In genomic region chr16:88549671-88550643, GRCh38 we compare ENCODE assay signal across 13 cellular contexts. TPM values are rescaled to one million over a fixed set of nuclear protein-coding genes. Genes with fewer than 3 reads are reported as not detected.
DNase-seq lines count a peak whose midpoint lies in the region; ATAC-seq, FAIRE-seq and TF ChIP-seq lines count a peak whose summit lies in the region.
"Had no signal": no experiment of that assay in that cellular context is flagged by ENCODE, and none has a peak within 500 bp of the region (broad histone marks: within the 10 kb centered on the region; RNA-seq: fewer than 3 reads in every experiment).

No MANE protein-coding gene starts in this region.

- H3K27ac ChIP-seq in HepG2 (ENCODE audit: extremely low read length, insufficient read depth, low read length), result no peak overlapping the region

- peaks cover 26 to 45% (median 35%) of the 10 kb centered on the region in 3 donors for H3K27me3 Mint-ChIP-seq in CD14-positive monocyte (ENCODE audit: low read depth in 3 of 3)
- no peaks in the 10 kb centered on the region for H3K27me3 Mint-ChIP-seq in activated CD4-positive, alpha-beta memory T cell treated with anti-CD3 and anti-CD28 coated beads, Interleukin-2, amount 10 ng/mL, durations not matched to agents 7 days and 5 days
- H3K27me3 Mint-ChIP-seq in activated CD4-positive, alpha-beta T cell treated with anti-CD3 and anti-CD28 coated beads, Interleukin-2, amount 10 ng/mL, durations not matched to agents 7 days and 5 days, result peaks cover 16% of the 10 kb centered on the region

- peaks cover 0 to 6% (median 5%) of the 10 kb centered on the region in 7 donors for H3K9me3 Mint-ChIP-seq in CD14-positive monocyte
- H3K9me3 Mint-ChIP-seq in activated CD4-positive, alpha-beta memory T cell treated with anti-CD3 and anti-CD28 coated beads, Interleukin-2, amount 10 ng/mL, durations not matched to agents 7 days and 5 days, result no peaks in the 10 kb centered on the region
- H3K9me3 Mint-ChIP-seq in activated CD4-positive, alpha-beta T cell treated with anti-CD3 and anti-CD28 coated beads, Interleukin-2, amount 10 ng/mL, durations not matched to agents 7 days and 5 days, result no peaks in the 10 kb centered on the region
- H3K9me3 Mint-ChIP-seq: nephron had no signal

- CTCF ChIA-PET in activated CD4-positive, alpha-beta memory T cell treated with anti-CD3 and anti-CD28 coated beads, Interleukin-2, amount 10 ng/mL, durations not matched to agents 7 days and 5 days (lab: Charles Lee), result interaction anchor here (1.0 kb wide), 1 partner anchor 8 kb away, joined by 3 read pairs; no protein-coding TSS in a partner anchor
- CTCF ChIA-PET in HepG2 (lab: Yijun Ruan, JAX; ENCODE audit: low intra/inter-chr PET ratio, low total read pairs), result no interaction called here
- CTCF ChIA-PET in activated CD4-positive, alpha-beta T cell treated with anti-CD3 and anti-CD28 coated beads, Interleukin-2, amount 10 ng/mL, durations not matched to agents 7 days and 5 days (lab: Charles Lee), result interaction anchor here (0.6 to 1.6 kb wide), 6 partner anchors 9 to 59 kb away, joined by 3 to 4 read pairs (median 4); no protein-coding TSS in a partner anchor

- WGBS in HepG2 (ENCODE audit: low lambda C conversion rate), result 51% methylated on average over 24 of the region's 27 CpGs

- peaks cover 21 to 74% of the 10 kb centered on the region in 2 experiments; a peak in 4 of 5 replicates for H3K27me3 ChIP-seq in HepG2 (ENCODE audit: control insufficient read depth in 1 of 2, insufficient read depth in 2 of 2, low read length in 2 of 2)
- H3K27me3 ChIP-seq: MG63 had no signal

- FAIRE-seq in HepG2 (lab: Jason Lieb, UNC), result no peak
- FAIRE-seq: D721Med had no signal

- no peak overlapping the region for H3K9ac ChIP-seq in HepG2 (ENCODE audit: insufficient read depth, low read depth, low read length)

- in situ Hi-C loops in HepG2 (cut with HindIII; ENCODE audit: extremely low pct_ligation_motif_present, low pct_unique_long_range_greater_than_20kb), result no loop called here

- TF ChIP-seq POLR2A in HepG2 (IDR thresholded peaks at IDR 0.05; ENCODE audit: insufficient read depth in 1 of 2, low read depth in 2 of 2, low read length in 2 of 2), result no peak

- no peak overlapping the region for H3K27ac Mint-ChIP-seq in CD14-positive monocyte
- peak overlapping the region; percentile 32 for H3K27ac Mint-ChIP-seq in activated CD4-positive, alpha-beta memory T cell treated with anti-CD3 and anti-CD28 coated beads, Interleukin-2, amount 10 ng/mL, durations not matched to agents 7 days and 5 days
- no peak overlapping the region for H3K27ac Mint-ChIP-seq in activated CD4-positive, alpha-beta T cell treated with anti-CD3 and anti-CD28 coated beads, Interleukin-2, amount 10 ng/mL, durations not matched to agents 7 days and 5 days
- H3K27ac Mint-ChIP-seq: nephron had no signal

- H3K4me3 ChIP-seq in GM12865 (ENCODE audit: low read depth, low read length), result no peak overlapping the region
- H3K4me3 ChIP-seq in HepG2 (replicated peaks in 1 of 3; ENCODE audit: insufficient read depth in 1 of 3, low read depth in 2 of 3, low read length in 3 of 3), result peak overlapping the region in 1 of 3 experiments; percentile 29; a peak in 1 of 6 replicates
- H3K4me3 ChIP-seq: MG63 had no signal

- ATAC-seq in HepG2, result peak; percentile 71
- ATAC-seq in HG03571 (IDR thresholded peaks at IDR 0.05; ENCODE audit: unreplicated experiment), result no peak

- H3K4me1 Mint-ChIP-seq in CD14-positive monocyte, result peaks cover 12% of the 10 kb centered on the region
- H3K4me1 Mint-ChIP-seq in activated CD4-positive, alpha-beta memory T cell treated with anti-CD3 and anti-CD28 coated beads, Interleukin-2, amount 10 ng/mL, durations not matched to agents 7 days and 5 days, result peaks cover 18% of the 10 kb centered on the region
- H3K4me1 Mint-ChIP-seq in activated CD4-positive, alpha-beta T cell treated with anti-CD3 and anti-CD28 coated beads, Interleukin-2, amount 10 ng/mL, durations not matched to agents 7 days and 5 days, result peaks cover 9% of the 10 kb centered on the region

- H4K20me1 ChIP-seq in HepG2 (ENCODE audit: insufficient read depth, low read length), result no peaks in the 10 kb centered on the region

- no peaks in the 10 kb centered on the region for H3K9me3 ChIP-seq in HepG2 (ENCODE audit: low read length)
- H3K9me3 ChIP-seq: MG63 had no signal

- intact Hi-C loops in CD14-positive monocyte (cut with micrococcal nuclease) (no loop called here), HepG2 (cut with micrococcal nuclease; ENCODE audit: unreplicated experiment) (no loop called here)

- POLR2A ChIA-PET in activated CD4-positive, alpha-beta memory T cell treated with anti-CD3 and anti-CD28 coated beads, Interleukin-2, amount 10 ng/mL, durations not matched to agents 7 days and 5 days (lab: Charles Lee), result interaction anchor here (1.1 kb wide), 1 partner anchor 20 kb away, joined by 5 read pairs; the partner anchor contains the start of gene ZC3H18
- POLR2A ChIA-PET in HepG2 (lab: Yijun Ruan, JAX), result no interaction called here
- POLR2A ChIA-PET in activated CD4-positive, alpha-beta T cell treated with anti-CD3 and anti-CD28 coated beads, Interleukin-2, amount 10 ng/mL, durations not matched to agents 7 days and 5 days (lab: Charles Lee), result no interaction called here

- peak overlapping the region; percentile 65 to 81 for H3K4me3 Mint-ChIP-seq in CD14-positive monocyte
- H3K4me3 Mint-ChIP-seq in activated CD4-positive, alpha-beta memory T cell treated with anti-CD3 and anti-CD28 coated beads, Interleukin-2, amount 10 ng/mL, durations not matched to agents 7 days and 5 days, result no peak overlapping the region
- no peak overlapping the region for H3K4me3 Mint-ChIP-seq in activated CD4-positive, alpha-beta T cell treated with anti-CD3 and anti-CD28 coated beads, Interleukin-2, amount 10 ng/mL, durations not matched to agents 7 days and 5 days
- H3K4me3 Mint-ChIP-seq: nephron had no signal

- H3K36me3 ChIP-seq in HepG2 (replicated peaks in 1 of 2; ENCODE audit: control insufficient read depth in 1 of 2, insufficient read depth in 2 of 2, low read length in 2 of 2), result no peaks in the 10 kb centered on the region
- H3K36me3 ChIP-seq: MG63 had no signal

- TF ChIP-seq CTCF in CD14-positive monocyte (IDR thresholded peaks at IDR 0.05), result no peak
- no peak for TF ChIP-seq CTCF in GM12865 (IDR thresholded peaks at IDR 0.05; ENCODE audit: insufficient read depth, low read depth, low read length, missing control alignments)
- peak; percentile 25; the same call in 1 of the 2 replicates for TF ChIP-seq CTCF in HepG2 (CRISPR knock-in tag; IDR thresholded peaks at IDR 0.05)

- H2AFZ ChIP-seq in HepG2 (ENCODE audit: low read length), result no peak overlapping the region

- peaks cover 17% of the 10 kb centered on the region for H3K4me1 ChIP-seq in HepG2 (ENCODE audit: insufficient read depth, low read length)

- no peaks in the 10 kb centered on the region for H3K79me2 ChIP-seq in HepG2 (ENCODE audit: insufficient read depth, low read length)

- H3K4me2 ChIP-seq in HepG2 (ENCODE audit: low read depth, low read length), result peak overlapping the region; percentile 44

- TF ChIP-seq RAD21 in HepG2 (CRISPR knock-in tag; IDR thresholded peaks at IDR 0.05), result no peak

- TF ChIP-seq EP300 in HepG2 (IDR thresholded peaks at IDR 0.05; ENCODE audit: low read depth in 2 of 2, low read length in 2 of 2), result no peak
- TF ChIP-seq EP300 in HepG2 (CRISPR knock-in tag; IDR thresholded peaks at IDR 0.05; ENCODE audit: borderline replicate concordance), result no peak

- no TSS peak for BruUV-seq in HepG2 (replicated peaks; lab: Mats Ljungman, UMichigan)

- H3K36me3 Mint-ChIP-seq in CD14-positive monocyte, result no peaks in the 10 kb centered on the region
- no peaks in the 10 kb centered on the region for H3K36me3 Mint-ChIP-seq in activated CD4-positive, alpha-beta memory T cell treated with anti-CD3 and anti-CD28 coated beads, Interleukin-2, amount 10 ng/mL, durations not matched to agents 7 days and 5 days (ENCODE audit: low read depth)
- no peaks in the 10 kb centered on the region for H3K36me3 Mint-ChIP-seq in activated CD4-positive, alpha-beta T cell treated with anti-CD3 and anti-CD28 coated beads, Interleukin-2, amount 10 ng/mL, durations not matched to agents 7 days and 5 days (ENCODE audit: low read depth)

- DNase-seq in CD14-positive monocyte (ENCODE audit: low spot score), result no peak
- peak; percentile 57 for DNase-seq in GM12865 (ENCODE audit: low read depth)
- DNase-seq in activated CD4-positive, alpha-beta memory T cell treated with anti-CD3 and anti-CD28 coated beads, Interleukin-2, amount 10 ng/mL, durations not matched to agents 7 days and 5 days, result peak; percentile 53
- DNase-seq in HepG2 (ENCODE audit: low spot score), result no peak
- no peak for DNase-seq in activated CD4-positive, alpha-beta T cell treated with anti-CD3 and anti-CD28 coated beads, Interleukin-2, amount 10 ng/mL, durations not matched to agents 7 days and 5 days
- DNase-seq in AG08395 (ENCODE audit: low spot score), result no peak
- no peak for DNase-seq in NCI-H146 (lab: John Stamatoyannopoulos, UW)
- DNase-seq: activated CD4-positive, alpha-beta T cell treated with anti-CD3 and anti-CD28 coated beads, Interleukin-2, amount 50 U/mL, for 4 hours; MG63; NCI-H526 treated with DMSO at 0.1 percent for 48 hours had no signal

RNA-seq across cellular contexts. Expression of gene ZC3H18, which starts 20.2 kb away (rescaled TPM):
- polyA plus RNA-seq in CD14-positive monocyte, result 1 to 10 TPM; 5.5 to 6.8 TPM
- total RNA-seq in activated CD4-positive, alpha-beta memory T cell treated with anti-CD3 and anti-CD28 coated beads, Interleukin-2, amount 10 ng/mL, durations not matched to agents 7 days and 5 days, result 10 to 100 TPM; 75.9 to 78.6 TPM
- total RNA-seq in HepG2 (2016; rRNA removed; fragmentation: Illumina TruSeq; extraction: Trizol), result 19.7 and 27.4 TPM in 2 replicates
- total RNA-seq in HepG2 (2016; cell fraction: cytosol; rRNA removed; fragmentation: Illumina TruSeq; extraction: Trizol; ENCODE audit: low read depth), result 19.4 and 24.7 TPM in 2 replicates
- total RNA-seq in HepG2 (2016; cell fraction: insoluble cytoplasmic fraction; rRNA removed; fragmentation: Illumina TruSeq; extraction: Trizol), result 14.3 and 27.1 TPM in 2 replicates
- total RNA-seq in HepG2 (2016; cell fraction: membrane; rRNA removed; fragmentation: Illumina TruSeq; extraction: Trizol), result 13.2 and 13.7 TPM in 2 replicates
- 23.0 and 25.0 TPM in 2 replicates for total RNA-seq in HepG2 (2016; cell fraction: nucleus; rRNA removed; fragmentation: Illumina TruSeq; extraction: Trizol)
- 11.2 and 12.7 TPM in 2 replicates for polyA plus RNA-seq in HepG2 (2011; rRNA removed)
- 5.1 and 6.6 TPM in 2 replicates for polyA plus RNA-seq in HepG2 (2011; cell fraction: cytosol; rRNA removed)
- 52.8 and 62.1 TPM in 2 replicates for polyA plus RNA-seq in HepG2 (2011; cell fraction: nucleus; rRNA removed)
- 25.6 and 26.4 TPM in 2 replicates for polyA plus RNA-seq in HepG2 (2012)
- 2.5 and 2.8 TPM in 2 replicates for polyA plus RNA-seq in HepG2 (2016; cell fraction: cytosol; fragmentation: Illumina TruSeq; extraction: Trizol; ENCODE audit: low read depth)
- polyA plus RNA-seq in HepG2 (2016; cell fraction: insoluble cytoplasmic fraction; fragmentation: Illumina TruSeq; extraction: Trizol; ENCODE audit: low read depth), result 25.5 and 39.1 TPM in 2 replicates
- 6.0 and 7.1 TPM in 2 replicates for polyA plus RNA-seq in HepG2 (2016; cell fraction: membrane; fragmentation: Illumina TruSeq; extraction: Trizol; ENCODE audit: low read depth)
- 81.5 and 103 TPM in 2 replicates for polyA plus RNA-seq in HepG2 (2016; cell fraction: nucleus; fragmentation: Illumina TruSeq; extraction: Trizol; ENCODE audit: insufficient read depth, low read depth)
- polyA minus RNA-seq in HepG2 (2011; rRNA and poly(A)+ RNA removed; ENCODE audit: low replicate concordance), result 8.7 and 11.6 TPM in 2 replicates
- 9.7 and 11.0 TPM in 2 replicates for polyA minus RNA-seq in HepG2 (2011; cell fraction: cytosol; rRNA and poly(A)+ RNA removed)
- 21.3 and 25.5 TPM in 2 replicates for polyA minus RNA-seq in HepG2 (2011; cell fraction: nucleus; rRNA and poly(A)+ RNA removed)
- 10 to 100 TPM; 77.1 to 87.0 TPM for total RNA-seq in activated CD4-positive, alpha-beta T cell treated with anti-CD3 and anti-CD28 coated beads, Interleukin-2, amount 10 ng/mL, durations not matched to agents 7 days and 5 days

Comparison
In these comparisons a context has a peak if more than half of its experiments do, and no peak if none do; other contexts are left out.
1. DNase-seq: peak in GM12865 (single experiment) and activated CD4-positive, alpha-beta memory T cell treated with anti-CD3 and anti-CD28 coated beads, Interleukin-2, amount 10 ng/mL, durations not matched to agents 7 days and 5 days (single experiment); none in CD14-positive monocyte (single experiment), HepG2 (single experiment), activated CD4-positive, alpha-beta T cell treated with anti-CD3 and anti-CD28 coated beads, Interleukin-2, amount 10 ng/mL, durations not matched to agents 7 days and 5 days (single experiment), AG08395 (single experiment) and NCI-H146 (single experiment).
2. H3K4me3 Mint-ChIP-seq: peak in CD14-positive monocyte (2 of 2); none in activated CD4-positive, alpha-beta memory T cell treated with anti-CD3 and anti-CD28 coated beads, Interleukin-2, amount 10 ng/mL, durations not matched to agents 7 days and 5 days (single experiment) and activated CD4-positive, alpha-beta T cell treated with anti-CD3 and anti-CD28 coated beads, Interleukin-2, amount 10 ng/mL, durations not matched to agents 7 days and 5 days (single experiment).